ENCODE assay signal across 8 cellular contexts in the genomic region with DNA sequence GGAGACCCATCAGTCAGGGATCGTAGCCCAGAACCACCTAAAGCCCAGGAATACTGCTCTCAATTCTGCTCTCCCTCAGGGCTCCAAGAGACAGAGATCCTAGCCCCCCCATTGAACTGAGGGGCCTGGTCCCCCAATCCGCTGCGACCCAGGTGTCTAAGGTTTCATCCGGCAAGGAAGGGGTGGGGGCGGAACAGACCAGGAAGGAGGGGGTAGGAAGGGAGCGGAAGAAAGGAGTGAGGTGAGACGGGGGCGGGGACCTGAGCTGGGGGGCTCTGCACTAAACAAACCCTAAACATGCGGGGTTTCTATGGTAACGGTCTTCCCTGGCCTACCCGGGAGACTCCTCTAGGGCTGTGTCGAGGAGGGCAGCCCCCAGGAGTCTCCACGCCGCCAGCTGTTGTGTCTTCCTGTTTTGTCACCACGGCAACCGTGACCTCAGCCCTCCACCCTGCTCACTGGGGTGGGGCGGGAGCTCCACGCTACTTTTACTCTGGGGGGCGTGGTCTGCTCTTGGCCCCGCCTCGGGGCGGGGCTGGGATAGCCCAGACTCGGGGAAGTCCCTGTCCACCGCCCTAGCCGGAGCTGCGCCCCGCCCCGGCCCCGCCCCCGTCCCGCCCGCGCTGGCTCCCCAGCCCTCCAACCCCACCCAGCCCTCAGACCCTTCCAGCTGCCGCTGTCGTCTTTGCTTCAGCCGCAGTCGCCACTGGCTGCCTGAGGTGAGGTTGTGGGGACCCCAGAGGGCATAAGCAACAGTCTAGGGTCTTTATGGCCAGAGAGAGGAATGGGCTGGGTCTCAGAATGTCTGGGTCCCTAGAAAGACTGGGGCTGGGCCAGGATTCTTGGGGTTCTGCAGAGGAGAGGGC. TPM values are rescaled to one million over a fixed set of nuclear protein-coding genes. Genes with fewer than 3 reads are reported as not detected.
A peak's percentile ranks its signal among the peaks of the same experiment; 100 is the strongest.
DNase-seq lines count a peak whose midpoint lies in the region; ATAC-seq and TF ChIP-seq lines count a peak whose summit lies in the region.

A gene with protein sequence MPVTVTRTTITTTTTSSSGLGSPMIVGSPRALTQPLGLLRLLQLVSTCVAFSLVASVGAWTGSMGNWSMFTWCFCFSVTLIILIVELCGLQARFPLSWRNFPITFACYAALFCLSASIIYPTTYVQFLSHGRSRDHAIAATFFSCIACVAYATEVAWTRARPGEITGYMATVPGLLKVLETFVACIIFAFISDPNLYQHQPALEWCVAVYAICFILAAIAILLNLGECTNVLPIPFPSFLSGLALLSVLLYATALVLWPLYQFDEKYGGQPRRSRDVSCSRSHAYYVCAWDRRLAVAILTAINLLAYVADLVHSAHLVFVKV (plus strand): TSS at position 659 of the 866 bp plus-strand sequence. CDS start 5,647 bp downstream, outside the sequence.

- H3K23ac ChIP-seq in neuronal stem cell (ENCODE audit: low read depth, low read length, poor library complexity) = peak within 1 kb of the TSS; percentile 44

- BruUV-seq in Caco-2 (replicated peaks; lab: Mats Ljungman, UMichigan) = TSS peak; percentile 75

- H3K4me3 ChIP-seq in Caco-2 (ENCODE audit: low read depth, low read length) = peak within 1 kb of the TSS; percentile 99
- peak within 1 kb of the TSS; percentile 87 to 96 for H3K4me3 ChIP-seq in neuronal stem cell (ENCODE audit: low read length in 2 of 2)

- CTCF ChIA-PET in Caco-2 (lab: Charles Lee) = interaction anchor here (1.0 to 2.8 kb wide), 6 partner anchors 12 to 163 kb away, joined by 3 to 29 read pairs (median 8); partner anchors contain the start of gene PRKCG

- H3K9me3 ChIP-seq in Caco-2 (no peaks in the 10 kb centered on the region), neuronal stem cell (replicated peaks in 1 of 2; ENCODE audit: control insufficient read depth in 2 of 2, insufficient read depth in 1 of 2, low read depth in 1 of 2, low read length in 2 of 2) (no peaks in the 10 kb centered on the region)

- ATAC-seq in GM21367 (IDR thresholded peaks at IDR 0.05; ENCODE audit: unreplicated experiment) = peak; percentile 63

- peaks cover 37% of the 10 kb centered on the region for H3K4me1 ChIP-seq in Caco-2
- peaks cover 8 to 15% of the 10 kb centered on the region in 2 donors for H3K4me1 ChIP-seq in neuronal stem cell (ENCODE audit: control insufficient read depth in 2 of 2, insufficient read depth in 1 of 2, low read depth in 1 of 2, low read length in 2 of 2)

- H4K8ac ChIP-seq in neuronal stem cell (ENCODE audit: low read depth, low read length) = no peak within 1 kb of the TSS

- TF ChIP-seq CTCF in Caco-2 (IDR thresholded peaks at IDR 0.05; ENCODE audit: insufficient read depth in 1 of 2, low read depth in 1 of 2, low read length in 1 of 2, severe bottlenecking in 1 of 2, unreplicated experiment in 1 of 2) = no peak

- peak within 1 kb of the TSS; percentile 99 for H2BK5ac ChIP-seq in neuronal stem cell (ENCODE audit: low read length)

- H3K4me2 ChIP-seq in neuronal stem cell (ENCODE audit: insufficient read depth, low read length, poor library complexity, severe bottlenecking) = peak within 1 kb of the TSS; percentile 88

- H3K18ac ChIP-seq in neuronal stem cell (ENCODE audit: low read length) = peak within 1 kb of the TSS; percentile 97

- peaks cover 2% of the 10 kb centered on the region for H3K79me1 ChIP-seq in neuronal stem cell (ENCODE audit: low read depth, low read length)

- peak within 1 kb of the TSS; percentile 100 for H3K27ac Mint-ChIP-seq in Caco-2 (ENCODE audit: unreplicated experiment)
- peak within 1 kb of the TSS; percentile 90 for H3K27ac Mint-ChIP-seq in activated naive CD4-positive, alpha-beta T cell treated with anti-CD3 and anti-CD28 coated beads, Interleukin-2, amount 50 U/mL, for 24 hours

- peak within 1 kb of the TSS; percentile 65 for H2BK120ac ChIP-seq in neuronal stem cell (ENCODE audit: low read depth, low read length)

- peak within 1 kb of the TSS; percentile 94 for H2AK5ac ChIP-seq in neuronal stem cell (ENCODE audit: low read depth, low read length)

- H3K27ac ChIP-seq in neuronal stem cell (replicated peaks; ENCODE audit: low read length) = peak within 1 kb of the TSS; percentile 96

- POLR2A ChIA-PET in Caco-2 (lab: Charles Lee) = interaction anchor here (0.6 to 2.4 kb wide), 15 partner anchors 8 to 322 kb away, joined by 3 to 37 read pairs (median 4); partner anchors contain the start of genes CACNG6, CNOT3, MBOAT7 and PRKCG

- DNase-seq in Caco-2 (peak; percentile 99), HT1080 (ENCODE audit: low read depth) (peak; percentile 99), SKM-1 (lab: John Stamatoyannopoulos, UW; ENCODE audit: unreplicated experiment) (peak; percentile 35), germinal center (ENCODE audit: low spot score) (peak; percentile 95), neuronal stem cell (ENCODE audit: low spot score) (peak; percentile 100), stromal cell of bone marrow (ENCODE audit: low read depth) (peak; percentile 97)

- peak within 1 kb of the TSS; percentile 92 for H3K9ac ChIP-seq in neuronal stem cell (ENCODE audit: low read depth, low read length, poor library complexity)

- H3K27me3 Mint-ChIP-seq in Caco-2 (ENCODE audit: insufficient read depth, unreplicated experiment) = no peaks in the 10 kb centered on the region
- H3K27me3 Mint-ChIP-seq in activated naive CD4-positive, alpha-beta T cell treated with anti-CD3 and anti-CD28 coated beads, Interleukin-2, amount 50 U/mL, for 24 hours = no peaks in the 10 kb centered on the region

- H3K4me3 Mint-ChIP-seq in Caco-2 (ENCODE audit: unreplicated experiment) = peak within 1 kb of the TSS; percentile 97
- peak within 1 kb of the TSS; percentile 96 for H3K4me3 Mint-ChIP-seq in activated naive CD4-positive, alpha-beta T cell treated with anti-CD3 and anti-CD28 coated beads, Interleukin-2, amount 50 U/mL, for 24 hours

- no CpG with 5 or more reads among the region's 37 CpGs for WGBS in neuronal stem cell (ENCODE audit: extremely low coverage in 2 of 2, insufficient read length in 2 of 2, insufficient replicate concordance in 1 of 2), 2 donors

- no peaks in the 10 kb centered on the region for H3K9me3 Mint-ChIP-seq in Caco-2 (ENCODE audit: unreplicated experiment)
- H3K9me3 Mint-ChIP-seq in activated naive CD4-positive, alpha-beta T cell treated with anti-CD3 and anti-CD28 coated beads, Interleukin-2, amount 50 U/mL, for 24 hours = no peaks in the 10 kb centered on the region

- intact Hi-C loops in Caco-2 (cut with micrococcal nuclease; ENCODE audit: unreplicated experiment) = loop anchor here (5.0 kb wide), 1 partner anchor 270 kb away; the partner anchor contains the start of gene CNOT3

- H3K14ac ChIP-seq in neuronal stem cell (ENCODE audit: low read length) = no peak within 1 kb of the TSS

- peak within 1 kb of the TSS; percentile 38 for H4K91ac ChIP-seq in neuronal stem cell (ENCODE audit: low read depth, low read length, poor library complexity)

- H2BK12ac ChIP-seq in neuronal stem cell (ENCODE audit: low read length) = no peak within 1 kb of the TSS

- H2BK15ac ChIP-seq in neuronal stem cell (ENCODE audit: low read length) = peak within 1 kb of the TSS; percentile 86

- H3K27me3 ChIP-seq in Caco-2 (replicated peaks; ENCODE audit: control insufficient read depth, insufficient read depth, low read length) (no peaks in the 10 kb centered on the region), neuronal stem cell (ENCODE audit: control insufficient read depth in 3 of 3, insufficient read depth in 3 of 3, low read depth in 1 of 3, low read length in 3 of 3) (no peaks in the 10 kb centered on the region)

- H3K36me3 Mint-ChIP-seq in Caco-2 (ENCODE audit: insufficient read depth, unreplicated experiment) = peaks cover 61% of the 10 kb centered on the region
- peaks cover 4% of the 10 kb centered on the region for H3K36me3 Mint-ChIP-seq in activated naive CD4-positive, alpha-beta T cell treated with anti-CD3 and anti-CD28 coated beads, Interleukin-2, amount 50 U/mL, for 24 hours

- peak within 1 kb of the TSS; percentile 97 for H2AFZ ChIP-seq in neuronal stem cell (ENCODE audit: low read length)

- H3K36me3 ChIP-seq in Caco-2 (ENCODE audit: control insufficient read depth, insufficient read depth, low read length) (no peaks in the 10 kb centered on the region; the same call in 1 of the 2 replicates), neuronal stem cell (replicated peaks in 1 of 2; ENCODE audit: control insufficient read depth in 2 of 2, insufficient read depth in 2 of 2, low read length in 2 of 2) (peaks cover 0 to 19% of the 10 kb centered on the region in 2 donors)

- H3K4me1 Mint-ChIP-seq in Caco-2 (ENCODE audit: low read depth, unreplicated experiment) = peaks cover 38% of the 10 kb centered on the region
- peaks cover 44% of the 10 kb centered on the region for H3K4me1 Mint-ChIP-seq in activated naive CD4-positive, alpha-beta T cell treated with anti-CD3 and anti-CD28 coated beads, Interleukin-2, amount 50 U/mL, for 24 hours

- H3K4ac ChIP-seq in neuronal stem cell (ENCODE audit: low read length) = no peak within 1 kb of the TSS

RNA-seq across cellular contexts. Expression of the gene that starts here (rescaled TPM):
- 115 and 132 TPM in 2 replicates for total RNA-seq in Caco-2 (2022)
- total RNA-seq in HT1080 (2014; rRNA removed; shearing (Covaris generic)) = 10.4 and 29.4 TPM in 2 replicates
- polyA plus RNA-seq in HT1080 (2015; cell fraction: cytosol; rRNA removed) = 86.0 and 102 TPM in 2 replicates
- 157 and 170 TPM in 2 replicates for polyA plus RNA-seq in HT1080 (2015; cell fraction: nucleus; rRNA removed)
- polyA plus RNA-seq in neuronal stem cell (2013, experiment 1 of 2) = 113 TPM
- polyA plus RNA-seq in neuronal stem cell (2013, experiment 2 of 2) = 114 TPM

Comparison
In these comparisons a context has a peak if more than half of its experiments do, and no peak if none do; other contexts are left out.
1. Peak in every context shown above with its lines: DNase-seq, ATAC-seq, H3K4me3 ChIP-seq and H3K27ac ChIP-seq.
2. DNase-seq: peak in every context shown above with its lines; median percentile 100 in neuronal stem cell; 99 in Caco-2; 99 in HT1080; 97 in stromal cell of bone marrow; 95 in germinal center; 35 in SKM-1.